Comparison of ENCODE assay signal across 13 cellular contexts in genomic region chr4:142202404-142203332, GRCh38.
DNase-seq lines count a peak whose midpoint lies in the region; ATAC-seq, FAIRE-seq and TF ChIP-seq lines count a peak whose summit lies in the region.
"Had no signal": no experiment of that assay in that cellular context is flagged by ENCODE, and none has a peak within 500 bp of the region (broad histone marks: within the 10 kb centered on the region; RNA-seq: fewer than 3 reads in every experiment).

No MANE protein-coding gene starts in this region.

- CTCF ChIA-PET in GM12878 (lab: Yijun Ruan, JAX): interaction anchor here (0.5 to 1.3 kb wide), 4 partner anchors 9 to 1141 kb away, joined by 3 read pairs; no protein-coding TSS in a partner anchor

- 22% methylated on average over 6 of the region's 6 CpGs for WGBS in GM12878 (ENCODE audit: insufficient coverage, insufficient replicate concordance, low lambda C conversion rate, missing lambda C conversion rate)
- WGBS in suprapubic skin: 81% methylated on average over 6 of the region's 6 CpGs

- intact Hi-C loops in GM12878 (cut with micrococcal nuclease; ENCODE audit: unreplicated experiment): no loop called here

- no peak overlapping the region for H3K27ac ChIP-seq in GM12878 (ENCODE audit: control insufficient read depth, insufficient read depth)
- H3K27ac ChIP-seq in suprapubic skin: no peak overlapping the region
- H3K27ac ChIP-seq: 22Rv1 had no signal

- H3K36me3 ChIP-seq in GM12878 (ENCODE audit: control insufficient read depth in 2 of 2, insufficient read depth in 2 of 2, low read length in 1 of 2): no peaks in the 10 kb centered on the region
- H3K36me3 ChIP-seq in suprapubic skin: no peaks in the 10 kb centered on the region

- POLR2A ChIA-PET in GM12878 (lab: Charles Lee): interaction anchor here (1.5 kb wide), 2 partner anchors 20 to 85 kb away, joined by 3 to 5 read pairs; no protein-coding TSS in a partner anchor

- DNase-seq in DMS53 (lab: John Stamatoyannopoulos, UW) (peak; percentile 16), DMS53 treated with DMSO at 0.1 percent for 48 hours (lab: John Stamatoyannopoulos, UW; ENCODE audit: unreplicated experiment) (no peak), GM12878 (ENCODE audit: low read depth, low spot score) (peak; percentile 16), NCI-H2196 (lab: John Stamatoyannopoulos, UW; ENCODE audit: unreplicated experiment) (no peak), suprapubic skin (ENCODE audit: low spot score in 2 of 2) (no peak)
- DNase-seq: DMS79 treated with DMSO at 0.1 percent for 48 hours, erythroblast, Kasumi-1, NCI-H524 had no signal

- H3K4me2 ChIP-seq in GM12878 (ENCODE audit: control insufficient read depth, insufficient read depth): no peak overlapping the region; the same call in 1 of the 2 replicates

- H3K4me3 ChIP-seq in GM12878 (no peak overlapping the region), suprapubic skin (no peak overlapping the region)

- no peak for TF ChIP-seq RAD21 in GM12878 (IDR thresholded peaks at IDR 0.05; ENCODE audit: insufficient read depth, low read depth, low read length)

- ATAC-seq in GM21528 (IDR thresholded peaks at IDR 0.05; ENCODE audit: low FRiP score, unreplicated experiment): peak; percentile 95
- ATAC-seq in HG03095 (IDR thresholded peaks at IDR 0.05; ENCODE audit: unreplicated experiment): peak; percentile 83
- peak; percentile 79 for ATAC-seq in GM12878
- no peak for ATAC-seq in GM21737 (IDR thresholded peaks at IDR 0.05; ENCODE audit: unreplicated experiment)

- TF ChIP-seq EP300 in GM12878 (IDR thresholded peaks at IDR 0.05; ENCODE audit: borderline replicate concordance in 1 of 2, control insufficient read depth in 1 of 2, low read depth in 2 of 2, low read length in 2 of 2) (no peak), suprapubic skin (IDR thresholded peaks at IDR 0.05) (no peak)

- TF ChIP-seq CTCF in GM12878 (IDR thresholded peaks at IDR 0.05 in 2 of 3, conservative IDR thresholded peaks at IDR 0.05 in 1 of 3; ENCODE audit: control insufficient read depth in 2 of 3, extremely low read depth in 1 of 3, insufficient read depth in 1 of 3, low read depth in 3 of 3, low read length in 3 of 3): no peak
- no peak for TF ChIP-seq CTCF in suprapubic skin (IDR thresholded peaks at IDR 0.05)

- no TSS peak for BruUV-seq in GM12878 (replicated peaks; lab: Mats Ljungman, UMichigan)

- no peak for FAIRE-seq in GM12878 (lab: Jason Lieb, UNC)

- H3K79me2 ChIP-seq in GM12878 (ENCODE audit: control insufficient read depth, insufficient read depth, low read length): no peaks in the 10 kb centered on the region

- H3K9ac ChIP-seq in GM12878 (ENCODE audit: control insufficient read depth, insufficient read depth, low read length): no peak overlapping the region

- TF ChIP-seq POLR2A in GM12878 (IDR thresholded peaks at IDR 0.05; ENCODE audit: low read depth, low read length) (no peak), suprapubic skin (IDR thresholded peaks at IDR 0.05) (no peak)

- RAD21 ChIA-PET in GM12878 (lab: Charles Lee; ENCODE audit: unreplicated experiment): interaction anchor here (0.7 to 1.5 kb wide), 3 partner anchors 58 to 172 kb away, joined by 3 to 6 read pairs (median 3); no protein-coding TSS in a partner anchor

- H4K20me1 ChIP-seq in GM12878 (ENCODE audit: control insufficient read depth, insufficient read depth): no peaks in the 10 kb centered on the region

- no peak overlapping the region for H2AFZ ChIP-seq in GM12878 (ENCODE audit: control insufficient read depth, low read depth, low read length)

- H3K27me3 ChIP-seq in GM12878 (replicated peaks in 1 of 2; ENCODE audit: control insufficient read depth in 2 of 2, insufficient read depth in 2 of 2, low read length in 1 of 2) (no peaks in the 10 kb centered on the region), suprapubic skin (no peaks in the 10 kb centered on the region)

- no peaks in the 10 kb centered on the region for H3K9me3 ChIP-seq in GM12878 (replicated peaks; ENCODE audit: control insufficient read depth, insufficient read depth, low read length)
- H3K9me3 ChIP-seq in suprapubic skin: no peaks in the 10 kb centered on the region

- SMC1A ChIA-PET in GM12878 (lab: Charles Lee; ENCODE audit: uncharacterized antibody, unreplicated experiment): interaction anchor here (0.8 to 2.4 kb wide), 8 partner anchors 15 to 896 kb away, joined by 3 to 6 read pairs (median 3); no protein-coding TSS in a partner anchor

- in situ Hi-C loops in GM12878 (cut with MboI): no loop called here

- H3K4me1 ChIP-seq in GM12878 (ENCODE audit: control insufficient read depth, insufficient read depth, low read length) (peaks cover 3% of the 10 kb centered on the region; the same call in 1 of the 2 replicates), suprapubic skin (no peaks in the 10 kb centered on the region)

TF ChIP-seq in GM12878, 131 proteins besides CTCF, POLR2A, EP300 and RAD21:
- TF ChIP-seq WRNIP1 (IDR thresholded peaks at IDR 0.05; ENCODE audit: borderline replicate concordance, low read depth, low read length) (no peak), SPI1 (IDR thresholded peaks at IDR 0.05; ENCODE audit: borderline replicate concordance, insufficient read depth, low read depth, low read length) (peak; percentile 76), ZNF217 (IDR thresholded peaks at IDR 0.05) (no peak; the same call in 1 of the 2 replicates), TBL1XR1 (IDR thresholded peaks at IDR 0.05; ENCODE audit: low read depth, low read length) (peak; percentile 43; the same call in 1 of the 2 replicates), GATAD2B (conservative IDR thresholded peaks at IDR 0.05; ENCODE audit: low read depth) (0 out of 2 replicates have a peak, but pooled peaks have one; percentile 32), IKZF2 (IDR thresholded peaks at IDR 0.05) (peak; percentile 83 to 86), CEBPB (IDR thresholded peaks at IDR 0.05; ENCODE audit: borderline replicate concordance in 1 of 2, low read depth in 2 of 2, low read length in 2 of 2) (no peak), KAT2A (conservative IDR thresholded peaks at IDR 0.05; ENCODE audit: control insufficient read depth, low read depth, low read length) (no peak), ATF7 (IDR thresholded peaks at IDR 0.05; ENCODE audit: low read depth) (peak; percentile 17; the same call in 1 of the 2 replicates), ZBED1 (IDR thresholded peaks at IDR 0.05; ENCODE audit: borderline replicate concordance) (no peak), NR2F1 (conservative IDR thresholded peaks at IDR 0.05) (peak; percentile 42; the same call in 1 of the 2 replicates), DPF2 (IDR thresholded peaks at IDR 0.05) (peak; percentile 69), RELB (IDR thresholded peaks at IDR 0.05; ENCODE audit: low read depth) (peak; percentile 67; the same call in 1 of the 2 replicates), IKZF1 (conservative IDR thresholded peaks at IDR 0.05) (peak; percentile 68), RUNX3 (IDR thresholded peaks at IDR 0.05; ENCODE audit: low read length) (peak; percentile 66), SMAD1 (IDR thresholded peaks at IDR 0.05; ENCODE audit: low read depth, partially characterized antibody) (no peak), MTA2 (IDR thresholded peaks at IDR 0.05; ENCODE audit: low read depth) (peak; percentile 59; the same call in 1 of the 2 replicates), TAF1 (IDR thresholded peaks at IDR 0.05; ENCODE audit: borderline replicate concordance, low read depth, low read length) (no peak)
- TF ChIP-seq, protein P1, sequence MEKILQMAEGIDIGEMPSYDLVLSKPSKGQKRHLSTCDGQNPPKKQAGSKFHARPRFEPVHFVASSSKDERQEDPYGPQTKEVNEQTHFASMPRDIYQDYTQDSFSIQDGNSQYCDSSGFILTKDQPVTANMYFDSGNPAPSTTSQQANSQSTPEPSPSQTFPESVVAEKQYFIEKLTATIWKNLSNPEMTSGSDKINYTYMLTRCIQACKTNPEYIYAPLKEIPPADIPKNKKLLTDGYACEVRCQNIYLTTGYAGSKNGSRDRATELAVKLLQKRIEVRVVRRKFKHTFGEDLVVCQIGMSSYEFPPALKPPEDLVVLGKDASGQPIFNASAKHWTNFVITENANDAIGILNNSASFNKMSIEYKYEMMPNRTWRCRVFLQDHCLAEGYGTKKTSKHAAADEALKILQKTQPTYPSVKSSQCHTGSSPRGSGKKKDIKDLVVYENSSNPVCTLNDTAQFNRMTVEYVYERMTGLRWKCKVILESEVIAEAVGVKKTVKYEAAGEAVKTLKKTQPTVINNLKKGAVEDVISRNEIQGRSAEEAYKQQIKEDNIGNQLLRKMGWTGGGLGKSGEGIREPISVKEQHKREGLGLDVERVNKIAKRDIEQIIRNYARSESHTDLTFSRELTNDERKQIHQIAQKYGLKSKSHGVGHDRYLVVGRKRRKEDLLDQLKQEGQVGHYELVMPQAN (conservative IDR thresholded peaks at IDR 0.05): no peak

Comparison
In these comparisons a context has a peak if more than half of its experiments do, and no peak if none do; other contexts are left out.
1. DNase-seq: peak in DMS53 (single experiment) and GM12878 (single experiment); none in DMS53 treated with DMSO at 0.1 percent for 48 hours (single experiment), NCI-H2196 (single experiment) and suprapubic skin (0 of 2).